ENCODE assay signal across 12 cellular contexts in the genomic region with DNA sequence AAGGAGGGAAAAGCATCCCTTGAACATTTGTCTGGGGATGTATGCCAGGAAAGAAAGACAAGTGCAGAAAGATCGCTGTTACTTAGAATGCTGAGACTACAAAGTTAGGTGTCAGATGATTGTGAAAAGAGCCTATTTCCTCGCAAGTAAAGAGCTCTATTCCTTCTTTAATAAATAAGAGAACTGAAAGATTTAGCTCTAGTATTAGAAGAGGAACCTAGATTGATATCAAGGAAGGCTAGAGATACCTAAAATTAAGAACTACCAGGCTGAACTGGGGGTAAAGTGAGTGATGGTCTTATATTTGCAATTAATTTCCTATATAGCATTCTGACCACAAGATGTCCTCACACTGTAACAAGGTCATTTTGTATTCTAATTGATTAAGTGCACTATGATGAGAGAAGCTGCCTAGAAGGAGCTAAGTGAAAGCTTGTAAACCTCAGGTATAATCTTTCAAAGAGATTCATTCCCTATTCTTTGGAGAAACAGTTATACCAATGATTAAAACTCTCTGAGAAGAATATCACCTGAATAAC.
DNase-seq lines count a peak whose midpoint lies in the region; ATAC-seq, FAIRE-seq and TF ChIP-seq lines count a peak whose summit lies in the region.
"Had no signal": no experiment of that assay in that cellular context is flagged by ENCODE, and none has a peak within 500 bp of the region (broad histone marks: within the 10 kb centered on the region; RNA-seq: fewer than 3 reads in every experiment).

No MANE protein-coding gene starts in this region.

- CTCF ChIA-PET in activated CD8-positive, alpha-beta T cell treated with anti-CD3 and anti-CD28 coated beads for 36 hours (lab: Charles Lee) = interaction anchor here (0.8 to 2.3 kb wide), 3 partner anchors 60 to 66 kb away, joined by 3 to 24 read pairs (median 3); a partner anchor contains a TSS

- no peaks in the 10 kb centered on the region for H3K9me3 Mint-ChIP-seq in activated CD8-positive, alpha-beta T cell treated with anti-CD3 and anti-CD28 coated beads for 36 hours
- H3K9me3 Mint-ChIP-seq: activated naive CD4-positive, alpha-beta T cell treated with anti-CD3 and anti-CD28 coated beads for 36 hours had no signal

- H3K27me3 ChIP-seq in left ventricle myocardium inferior (ENCODE audit: low read depth) = no peaks in the 10 kb centered on the region
- H3K27me3 ChIP-seq in upper lobe of right lung = no peaks in the 10 kb centered on the region
- H3K27me3 ChIP-seq: right atrium auricular region had no signal

- peak; percentile 29 for TF ChIP-seq CTCF in left ventricle myocardium inferior (IDR thresholded peaks at IDR 0.05; ENCODE audit: borderline replicate concordance)
- TF ChIP-seq CTCF in fibroblast of pulmonary artery (IDR thresholded peaks at IDR 0.05; ENCODE audit: low read length, missing control alignments) = peak; percentile 29
- TF ChIP-seq CTCF in upper lobe of right lung (IDR thresholded peaks at IDR 0.05) = peak; percentile 21
- TF ChIP-seq CTCF in activated CD8-positive, alpha-beta T cell treated with anti-CD3 and anti-CD28 coated beads for 36 hours (IDR thresholded peaks at IDR 0.05) = no peak

- no peaks in the 10 kb centered on the region for H3K36me3 Mint-ChIP-seq in activated CD8-positive, alpha-beta T cell treated with anti-CD3 and anti-CD28 coated beads for 36 hours (ENCODE audit: low read depth)

- H3K4me1 Mint-ChIP-seq in activated CD8-positive, alpha-beta T cell treated with anti-CD3 and anti-CD28 coated beads for 36 hours (ENCODE audit: low read depth) = peaks cover 13% of the 10 kb centered on the region

- intact Hi-C loops in left ventricle myocardium inferior (cut with micrococcal nuclease) (no loop called here), left cardiac atrium (cut with DNase I) (no loop called here), upper lobe of right lung (cut with DNase I) (no loop called here)
- intact Hi-C loops in activated CD8-positive, alpha-beta T cell treated with anti-CD3 and anti-CD28 coated beads for 36 hours (cut with micrococcal nuclease) = loop anchor here (10.0 kb wide), 1 partner anchor 57 kb away; no protein-coding TSS in a partner anchor

- DNase-seq in left ventricle myocardium inferior (no peak), left cardiac atrium (no peak), NCI-H82 treated with DMSO at 0.1 percent for 48 hours (lab: John Stamatoyannopoulos, UW; ENCODE audit: unreplicated experiment) (peak; percentile 38), fibroblast of pulmonary artery (ENCODE audit: low read depth) (no peak), upper lobe of right lung (no peak), urothelium cell line (ENCODE audit: low spot score) (no peak)
- DNase-seq in activated CD8-positive, alpha-beta T cell treated with anti-CD3 and anti-CD28 coated beads for 36 hours = no peak
- DNase-seq: activated naive CD4-positive, alpha-beta T cell treated with anti-CD3 and anti-CD28 coated beads for 36 hours; effector CD4-positive, alpha-beta T cell had no signal

- H3K9me3 ChIP-seq in left ventricle myocardium inferior (replicated peaks) = no peaks in the 10 kb centered on the region
- no peaks in the 10 kb centered on the region for H3K9me3 ChIP-seq in upper lobe of right lung
- H3K9me3 ChIP-seq: right atrium auricular region had no signal

- H3K36me3 ChIP-seq in left ventricle myocardium inferior (no peaks in the 10 kb centered on the region), upper lobe of right lung (no peaks in the 10 kb centered on the region)
- H3K36me3 ChIP-seq: right atrium auricular region had no signal

- H3K4me3 Mint-ChIP-seq in activated CD8-positive, alpha-beta T cell treated with anti-CD3 and anti-CD28 coated beads for 36 hours = no peak overlapping the region
- H3K4me3 Mint-ChIP-seq: activated naive CD4-positive, alpha-beta T cell treated with anti-CD3 and anti-CD28 coated beads for 36 hours had no signal

- peaks cover 33% of the 10 kb centered on the region for H3K4me1 ChIP-seq in left ventricle myocardium inferior
- H3K4me1 ChIP-seq in upper lobe of right lung = peaks cover 18% of the 10 kb centered on the region
- H3K4me1 ChIP-seq: right atrium auricular region had no signal

- no peak for FAIRE-seq in urothelium cell line (lab: Jason Lieb, UNC)

- H3K27ac Mint-ChIP-seq in activated CD8-positive, alpha-beta T cell treated with anti-CD3 and anti-CD28 coated beads for 36 hours = no peak overlapping the region
- H3K27ac Mint-ChIP-seq: activated naive CD4-positive, alpha-beta T cell treated with anti-CD3 and anti-CD28 coated beads for 36 hours had no signal

- POLR2A ChIA-PET in activated CD8-positive, alpha-beta T cell treated with anti-CD3 and anti-CD28 coated beads for 36 hours (lab: Charles Lee) = no interaction called here

- H3K27me3 Mint-ChIP-seq in activated CD8-positive, alpha-beta T cell treated with anti-CD3 and anti-CD28 coated beads for 36 hours = no peaks in the 10 kb centered on the region

- no peak for ATAC-seq in left cardiac atrium
- ATAC-seq in upper lobe of right lung = no peak
- no peak for ATAC-seq in activated CD8-positive, alpha-beta T cell treated with anti-CD3 and anti-CD28 coated beads for 36 hours
- ATAC-seq in HG03175 (IDR thresholded peaks at IDR 0.05; ENCODE audit: unreplicated experiment) = no peak
- ATAC-seq: activated CD4-positive, CD25-positive, alpha-beta regulatory T cell treated with anti-CD3 and anti-CD28 coated beads, Interleukin-2, amount 50 U/mL, for 24 hours had no signal

- H3K4me3 ChIP-seq in left ventricle myocardium inferior (no peak overlapping the region), fibroblast of pulmonary artery (replicated peaks; ENCODE audit: low read depth, low read length) (no peak overlapping the region), upper lobe of right lung (no peak overlapping the region)
- H3K4me3 ChIP-seq: right atrium auricular region had no signal

- no peak overlapping the region for H3K27ac ChIP-seq in left ventricle myocardium inferior (replicated peaks)
- H3K27ac ChIP-seq in upper lobe of right lung = no peak overlapping the region
- H3K27ac ChIP-seq: right atrium auricular region had no signal
